Comparison of ENCODE assay signal across 20 cellular contexts in genomic region chr16:101586-101985, GRCh38. TPM values are rescaled to one million over a fixed set of nuclear protein-coding genes. Genes with fewer than 3 reads are reported as not detected.
A peak's percentile ranks its signal among the peaks of the same experiment; 100 is the strongest.
DNase-seq lines count a peak whose midpoint lies in the region; ATAC-seq, FAIRE-seq and TF ChIP-seq lines count a peak whose summit lies in the region.
"Had no signal": no experiment of that assay in that cellular context is flagged by ENCODE, and none has a peak within 500 bp of the region (broad histone marks: within the 10 kb centered on the region; RNA-seq: fewer than 3 reads in every experiment).

No MANE protein-coding gene starts in this region.

- peaks cover 0 to 31% (median 15%) of the 10 kb centered on the region in 9 donors for H3K36me3 ChIP-seq in heart left ventricle
- peaks cover 3 to 4% of the 10 kb centered on the region in 2 donors for H3K36me3 ChIP-seq in kidney (ENCODE audit: control insufficient read depth in 1 of 2, insufficient read depth in 2 of 2, low read length in 2 of 2)
- peaks cover 0 to 20% of the 10 kb centered on the region in 2 donors for H3K36me3 ChIP-seq in psoas muscle (ENCODE audit: insufficient read depth in 1 of 2, low read depth in 1 of 2)
- H3K36me3 ChIP-seq in uterus = no peaks in the 10 kb centered on the region
- no peaks in the 10 kb centered on the region for H3K36me3 ChIP-seq in aorta (ENCODE audit: control insufficient read depth in 1 of 2, insufficient read depth in 2 of 2, low read length in 1 of 2)
- peaks cover 4% of the 10 kb centered on the region; the same call in 1 of the 2 replicates for H3K36me3 ChIP-seq in SJCRH30

- TF ChIP-seq CTCF in heart left ventricle (IDR thresholded peaks at IDR 0.05) (no peak), kidney (IDR thresholded peaks at IDR 0.05; ENCODE audit: borderline replicate concordance, extremely low read depth, insufficient read depth) (no peak), psoas muscle (IDR thresholded peaks at IDR 0.05) (no peak), uterus (IDR thresholded peaks at IDR 0.05) (no peak)

- H3K4me1 ChIP-seq in heart left ventricle (peaks cover 7 to 43% (median 27%) of the 10 kb centered on the region in 12 donors), kidney (ENCODE audit: control insufficient read depth in 1 of 2, insufficient read depth in 1 of 2, low read depth in 1 of 2, low read length in 2 of 2) (peaks cover 9 to 18% of the 10 kb centered on the region in 2 donors), psoas muscle (peaks cover 52% of the 10 kb centered on the region), uterus (peaks cover 0 to 11% of the 10 kb centered on the region in 2 donors), aorta (ENCODE audit: control insufficient read depth in 1 of 2, insufficient read depth in 2 of 2, low read length in 2 of 2) (no peaks in the 10 kb centered on the region), SJCRH30 (no peaks in the 10 kb centered on the region)

- no peaks in the 10 kb centered on the region for H3K27me3 ChIP-seq in heart left ventricle
- no peaks in the 10 kb centered on the region for H3K27me3 ChIP-seq in psoas muscle (ENCODE audit: insufficient read depth in 3 of 3, low read length in 2 of 3)
- no peaks in the 10 kb centered on the region for H3K27me3 ChIP-seq in uterus
- H3K27me3 ChIP-seq in aorta (ENCODE audit: control insufficient read depth in 1 of 2, insufficient read depth in 2 of 2, low read length in 1 of 2) = no peaks in the 10 kb centered on the region
- no peaks in the 10 kb centered on the region for H3K27me3 ChIP-seq in SJCRH30
- H3K27me3 ChIP-seq: BLaER1 had no signal

- TF ChIP-seq POLR2A in heart left ventricle (IDR thresholded peaks at IDR 0.05) (no peak), uterus (IDR thresholded peaks at IDR 0.05) (no peak)

- no peak for ATAC-seq in heart left ventricle
- no peak for ATAC-seq in Right ventricle myocardium inferior
- ATAC-seq in psoas muscle = no peak
- ATAC-seq in aorta (ENCODE audit: low FRiP score) = no peak
- ATAC-seq: T-helper 17 cell had no signal

- H3K4me3 ChIP-seq in heart left ventricle (no peak overlapping the region), kidney (ENCODE audit: low read length in 2 of 2) (no peak overlapping the region), psoas muscle (peak overlapping the region; percentile 9), uterus (no peak overlapping the region), aorta (ENCODE audit: low read length in 2 of 2) (no peak overlapping the region), SJCRH30 (no peak overlapping the region)
- H3K4me3 ChIP-seq: BLaER1 had no signal

- 73 to 84% (median 80%) methylated on average over 6 of the region's 6 CpGs for WGBS in heart left ventricle, 4 donors
- 80 to 94% (median 86%) methylated on average over 6 of the region's 6 CpGs for WGBS in psoas muscle, 3 donors
- 72 to 80% methylated on average over 6 of the region's 6 CpGs for WGBS in aorta, 2 donors

- H3K9ac ChIP-seq in kidney (ENCODE audit: low read length in 2 of 2) = no peak overlapping the region
- H3K9ac ChIP-seq: BLaER1 had no signal

- H3K27ac ChIP-seq in heart left ventricle (peak overlapping the region; percentile 60 to 89 (median 76)), kidney (ENCODE audit: low read depth in 2 of 2, low read length in 2 of 2) (peak overlapping the region; percentile 30 to 51), psoas muscle (peak overlapping the region; percentile 73), uterus (peak overlapping the region; percentile 56 to 67), aorta (ENCODE audit: low read depth in 1 of 2, low read length in 2 of 2) (peak overlapping the region in 1 of 2 donors; percentile 89), SJCRH30 (no peak overlapping the region)
- H3K27ac ChIP-seq: BLaER1 had no signal

- H3K9me3 ChIP-seq in heart left ventricle (no peaks in the 10 kb centered on the region), kidney (ENCODE audit: control insufficient read depth in 1 of 2, low read length in 2 of 2) (no peaks in the 10 kb centered on the region), psoas muscle (no peaks in the 10 kb centered on the region), uterus (no peaks in the 10 kb centered on the region), aorta (ENCODE audit: control insufficient read depth, low read length) (no peaks in the 10 kb centered on the region), SJCRH30 (replicated peaks) (no peaks in the 10 kb centered on the region)
- H3K9me3 ChIP-seq: BLaER1 had no signal

- FAIRE-seq in kidney (lab: Jason Lieb, UNC) = no peak
- FAIRE-seq: G401.6 had no signal

- DNase-seq in heart left ventricle (no peak), Right ventricle myocardium inferior (ENCODE audit: missing footprints) (no peak), kidney (no peak), psoas muscle (no peak), uterus (no peak), aorta (no peak), NCI-H2029 treated with DMSO at 0.1 percent for 48 hours (lab: John Stamatoyannopoulos, UW) (no peak), SJCRH30 (no peak)
- DNase-seq: 8988T; activated CD4-positive, CD25-positive, alpha-beta regulatory T cell; activated naive CD8-positive, alpha-beta T cell treated with anti-CD3 and anti-CD28 coated beads, Interleukin-2, amount 10 ng/mL, durations not matched to agents 7 days and 5 days; central memory CD4-positive, alpha-beta T cell; effector memory CD4-positive, alpha-beta T cell; NCI-H1930; NCI-H510A treated with DMSO at 0.1 percent for 48 hours; retina; stimulated activated CD4-positive, alpha-beta T cell treated with anti-CD3 and anti-CD28 coated beads, Interleukin-2, amount 100 ng/mL, for 48 hours; T-helper 17 cell had no signal

- intact Hi-C loops in heart left ventricle (cut with DNase I) (no loop called here), Right ventricle myocardium inferior (cut with DNase I) (no loop called here), kidney (cut with DNase I) (no loop called here), psoas muscle (cut with DNase I) (no loop called here), uterus (cut with DNase I; ENCODE audit: low total_unique reads) (no loop called here), aorta (cut with DNase I) (no loop called here)

RNA-seq across cellular contexts. Expression of gene MPG, which starts 23.6 kb away (rescaled TPM):
- total RNA-seq in heart left ventricle = 10 to 100 TPM; 30.5 to 89.7 (median 38.6) TPM
- 10 to 100 TPM; 63.5 to 77.3 TPM for polyA plus RNA-seq in heart left ventricle
- total RNA-seq in Right ventricle myocardium inferior = 37.2 TPM
- total RNA-seq in kidney = 40.8 TPM
- polyA plus RNA-seq in kidney (ENCODE audit: insufficient read depth, low read depth, low replicate concordance) = 54.3 TPM
- 10 to 100 TPM; 23.0 to 43.1 (median 37.8) TPM for total RNA-seq in psoas muscle
- polyA plus RNA-seq in psoas muscle = 10 to 100 TPM; 53.8 to 68.1 (median 57.7) TPM
- total RNA-seq in uterus = 100 to 1,000 TPM in 1 of 4 donors, 10 to 100 TPM in 3; 35.7 to 305 (median 63.7) TPM
- total RNA-seq in aorta = 10 to 100 TPM; 56.2 to 59.5 TPM
- 100 to 1,000 TPM in 1 of 2 donors, 10 to 100 TPM in 1; 88.7 to 213 TPM for polyA plus RNA-seq in aorta
- 37.8 and 47.2 TPM in 2 replicates for total RNA-seq in SJCRH30 (2014; rRNA removed; shearing (Covaris generic))

RNA-seq across cellular contexts. Expression of gene RHBDF1, which starts 29.2 kb away (rescaled TPM):
- total RNA-seq in heart left ventricle (10 to 100 TPM; 17.4 to 30.6 (median 22.7) TPM), Right ventricle myocardium inferior (24.5 TPM), kidney (33.1 TPM), psoas muscle (10 to 100 TPM in 3 of 4 donors, 1 to 10 TPM in 1; 9.0 to 24.8 (median 20.8) TPM), uterus (10 to 100 TPM; 14.7 to 79.0 (median 31.1) TPM), aorta (10 to 100 TPM; 79.2 to 91.0 TPM)
- polyA plus RNA-seq in heart left ventricle (10 to 100 TPM; 23.9 to 45.8 TPM), kidney (ENCODE audit: insufficient read depth, low read depth, low replicate concordance) (12.0 TPM), psoas muscle (10 to 100 TPM; 11.4 to 22.2 (median 15.3) TPM), aorta (100 to 1,000 TPM in 1 of 2 donors, 10 to 100 TPM in 1; 23.7 to 215 TPM)
- 24.1 and 25.3 TPM in 2 replicates for total RNA-seq in SJCRH30 (2014; rRNA removed; shearing (Covaris generic))

RNA-seq across cellular contexts. Expression of gene NPRL3, which starts 36.9 kb away (rescaled TPM):
- total RNA-seq in heart left ventricle (10 to 100 TPM; 12.9 to 29.4 (median 23.9) TPM), Right ventricle myocardium inferior (18.5 TPM), kidney (37.8 TPM), psoas muscle (10 to 100 TPM; 21.2 to 31.2 (median 30.3) TPM), uterus (10 to 100 TPM; 13.9 to 34.8 (median 18.7) TPM), aorta (10 to 100 TPM; 13.4 to 29.0 TPM)
- polyA plus RNA-seq in heart left ventricle (10 to 100 TPM; 15.5 to 25.6 TPM), kidney (ENCODE audit: insufficient read depth, low read depth, low replicate concordance) (21.3 TPM), psoas muscle (10 to 100 TPM; 13.9 to 23.7 (median 22.1) TPM), aorta (10 to 100 TPM in 1 of 2 donors, 1 to 10 TPM in 1; 5.8 to 16.3 TPM)
- 9.8 and 11.5 TPM in 2 replicates for total RNA-seq in SJCRH30 (2014; rRNA removed; shearing (Covaris generic))

RNA-seq across cellular contexts. Expression of gene SNRNP25, which starts 48.0 kb away (rescaled TPM):
- total RNA-seq in heart left ventricle (100 to 1,000 TPM in 1 of 9 donors, 10 to 100 TPM in 8; 41.6 to 105 (median 56.5) TPM), Right ventricle myocardium inferior (80.7 TPM), kidney (14.7 TPM), psoas muscle (10 to 100 TPM; 40.0 to 62.0 (median 48.9) TPM), uterus (10 to 100 TPM in 3 of 4 donors, 1 to 10 TPM in 1; 8.0 to 38.4 (median 21.6) TPM), aorta (10 to 100 TPM; 10.7 to 11.1 TPM)
- polyA plus RNA-seq in heart left ventricle (100 to 1,000 TPM in 1 of 2 donors, 10 to 100 TPM in 1; 65.2 to 127 TPM), kidney (ENCODE audit: insufficient read depth, low read depth, low replicate concordance) (60.3 TPM), psoas muscle (10 to 100 TPM; 65.3 to 82.2 (median 70.5) TPM), aorta (10 to 100 TPM; 18.5 to 32.2 TPM)
- 60.7 and 63.4 TPM in 2 replicates for total RNA-seq in SJCRH30 (2014; rRNA removed; shearing (Covaris generic))

RNA-seq across cellular contexts. Expression of gene POLR3K, which starts 48.2 kb away (rescaled TPM):
- 10 to 100 TPM in 7 of 9 donors, 1 to 10 TPM in 2; 4.1 to 14.4 (median 11.5) TPM for total RNA-seq in heart left ventricle
- polyA plus RNA-seq in heart left ventricle = 10 to 100 TPM; 10.9 to 20.3 TPM
- 11.3 TPM for total RNA-seq in Right ventricle myocardium inferior
- total RNA-seq in kidney = 8.8 TPM
- polyA plus RNA-seq in kidney (ENCODE audit: insufficient read depth, low read depth, low replicate concordance) = 18.5 TPM
- total RNA-seq in psoas muscle = 10 to 100 TPM in 2 of 4 donors, 1 to 10 TPM in 2; 5.8 to 16.2 (median 9.0) TPM
- 10 to 100 TPM in 2 of 3 donors, 1 to 10 TPM in 1; 8.9 to 17.5 (median 11.7) TPM for polyA plus RNA-seq in psoas muscle
- 10 to 100 TPM in 1 of 4 donors, 1 to 10 TPM in 2, under 1 TPM in 1; 0.51 to 12.3 (median 4.0) TPM for total RNA-seq in uterus
- 1 to 10 TPM; 6.0 to 6.1 TPM for total RNA-seq in aorta
- polyA plus RNA-seq in aorta = 10 to 100 TPM in 1 of 2 donors, 1 to 10 TPM in 1; 8.5 to 10.9 TPM
- 20.9 and 24.3 TPM in 2 replicates for total RNA-seq in SJCRH30 (2014; rRNA removed; shearing (Covaris generic))
